ENCODE assay signal across 1 cellular context in the genomic region with DNA sequence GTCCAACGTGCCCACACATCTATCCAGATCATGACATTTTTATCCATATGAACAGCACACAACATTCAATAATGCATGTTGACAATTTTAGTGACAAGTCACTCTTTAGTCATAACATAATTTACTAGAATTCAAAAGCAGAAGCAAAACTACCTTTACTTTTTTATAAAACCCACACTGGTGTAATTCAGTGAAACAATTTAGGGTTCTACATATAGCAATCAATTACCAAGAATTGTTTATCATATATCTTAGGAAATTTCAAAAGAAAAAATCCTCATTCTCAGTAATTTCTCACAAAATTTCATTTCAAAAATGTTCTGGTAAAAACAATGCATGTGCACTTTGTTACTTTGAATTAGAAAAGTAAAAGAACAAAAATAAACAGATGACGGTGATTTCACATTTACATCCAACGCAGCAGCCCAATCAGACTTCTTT.
TF ChIP-seq lines count a peak whose summit lies in the region.

No MANE protein-coding gene starts in this region.

TF ChIP-seq in GM12878, 131 proteins besides CTCF, POLR2A, EP300 and RAD21 (continued from another document):
- TF ChIP-seq, protein P1, sequence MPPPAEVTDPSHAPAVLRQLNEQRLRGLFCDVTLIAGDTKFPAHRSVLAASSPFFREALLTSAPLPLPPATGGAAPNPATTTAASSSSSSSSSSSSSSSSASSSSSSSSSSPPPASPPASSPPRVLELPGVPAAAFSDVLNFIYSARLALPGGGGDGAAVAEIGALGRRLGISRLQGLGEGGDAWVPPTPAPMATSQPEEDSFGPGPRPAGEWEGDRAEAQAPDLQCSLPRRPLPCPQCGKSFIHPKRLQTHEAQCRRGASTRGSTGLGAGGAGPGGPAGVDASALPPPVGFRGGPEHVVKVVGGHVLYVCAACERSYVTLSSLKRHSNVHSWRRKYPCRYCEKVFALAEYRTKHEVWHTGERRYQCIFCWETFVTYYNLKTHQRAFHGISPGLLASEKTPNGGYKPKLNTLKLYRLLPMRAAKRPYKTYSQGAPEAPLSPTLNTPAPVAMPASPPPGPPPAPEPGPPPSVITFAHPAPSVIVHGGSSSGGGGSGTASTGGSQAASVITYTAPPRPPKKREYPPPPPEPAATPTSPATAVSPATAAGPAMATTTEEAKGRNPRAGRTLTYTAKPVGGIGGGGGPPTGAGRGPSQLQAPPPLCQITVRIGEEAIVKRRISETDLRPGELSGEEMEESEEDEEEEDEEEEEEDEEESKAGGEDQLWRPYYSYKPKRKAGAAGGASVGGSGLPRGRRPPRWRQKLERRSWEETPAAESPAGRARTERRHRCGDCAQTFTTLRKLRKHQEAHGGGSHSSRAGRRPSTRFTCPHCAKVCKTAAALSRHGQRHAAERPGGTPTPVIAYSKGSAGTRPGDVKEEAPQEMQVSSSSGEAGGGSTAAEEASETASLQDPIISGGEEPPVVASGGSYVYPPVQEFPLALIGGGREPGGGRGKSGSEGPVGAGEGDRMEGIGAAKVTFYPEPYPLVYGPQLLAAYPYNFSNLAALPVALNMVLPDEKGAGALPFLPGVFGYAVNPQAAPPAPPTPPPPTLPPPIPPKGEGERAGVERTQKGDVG (CRISPR knock-in tag; IDR thresholded peaks at IDR 0.05): no peak
TF ChIP-seq in GM12878: peak in this region for 2.
